ENCODE assay signal across 27 cellular contexts in the genomic region with DNA sequence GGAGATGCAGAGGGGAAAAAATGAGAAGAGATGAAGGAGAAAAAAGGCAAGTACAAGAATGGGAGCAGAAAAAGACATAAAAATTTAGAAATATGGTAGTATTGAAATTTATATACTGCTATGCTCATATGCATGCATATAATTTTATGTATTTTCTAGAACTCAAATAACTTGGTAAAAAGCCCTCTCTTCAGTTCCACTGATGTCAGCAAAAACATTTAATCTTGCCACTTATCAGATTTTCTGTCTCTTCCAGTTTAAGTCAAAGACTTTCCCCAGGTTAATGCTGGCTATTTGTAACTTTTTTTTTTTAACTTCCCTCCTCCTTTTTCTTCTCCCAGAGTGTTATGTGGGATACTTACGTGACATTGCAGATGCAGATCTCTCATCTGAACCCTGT.
A peak's percentile ranks its signal among the peaks of the same experiment; 100 is the strongest.
DNase-seq lines count a peak whose midpoint lies in the region; ATAC-seq, FAIRE-seq and TF ChIP-seq lines count a peak whose summit lies in the region.
"Had no signal": no experiment of that assay in that cellular context is flagged by ENCODE, and none has a peak within 500 bp of the region (broad histone marks: within the 10 kb centered on the region; RNA-seq: fewer than 3 reads in every experiment).

No MANE protein-coding gene starts in this region.

- H3K4me1 Mint-ChIP-seq in astrocyte (ENCODE audit: low read depth, unreplicated experiment): no peaks in the 10 kb centered on the region

- no peak overlapping the region for H2AK9ac ChIP-seq in IMR-90 (replicated peaks; ENCODE audit: low read depth, low read length, poor library complexity)

- no peak for TF ChIP-seq CTCF in A549 (IDR thresholded peaks at IDR 0.05)
- no peak for TF ChIP-seq CTCF in IMR-90 (conservative IDR thresholded peaks at IDR 0.05; ENCODE audit: low read depth, low read length)
- TF ChIP-seq CTCF in astrocyte (IDR thresholded peaks at IDR 0.05; ENCODE audit: insufficient read depth, low read depth, low read length): no peak
- TF ChIP-seq CTCF in osteoblast (IDR thresholded peaks at IDR 0.05; ENCODE audit: extremely low read depth, low read depth, low read length): no peak
- no peak for TF ChIP-seq CTCF in spleen (IDR thresholded peaks at IDR 0.05 in 8 of 11, conservative IDR thresholded peaks at IDR 0.05 in 3 of 11)

- TF ChIP-seq POLR2A in A549 (IDR thresholded peaks at IDR 0.05; ENCODE audit: low read length) (no peak), IMR-90 (IDR thresholded peaks at IDR 0.05; ENCODE audit: low read depth, low read length) (no peak), spleen (IDR thresholded peaks at IDR 0.05) (no peak)

- POLR2A ChIA-PET in A549 (lab: Yijun Ruan, JAX): no interaction called here
- POLR2A ChIA-PET in IMR-90 (lab: Charles Lee; ENCODE audit: unreplicated experiment): no interaction called here

- H3K79me2 ChIP-seq in astrocyte (ENCODE audit: insufficient read depth, low read length): no peaks in the 10 kb centered on the region
- no peaks in the 10 kb centered on the region for H3K79me2 ChIP-seq in osteoblast (ENCODE audit: insufficient read depth, low read length)

- H3K56ac ChIP-seq in IMR-90 (ENCODE audit: extremely low read depth, insufficient read depth, low read length): no peak overlapping the region

- FAIRE-seq in A549 (lab: Jason Lieb, UNC): no peak
- no peak for FAIRE-seq in astrocyte (lab: Jason Lieb, UNC)
- FAIRE-seq: A204.1, GM12878, GM12892, GM18507, GM19239 had no signal

- intact Hi-C loops in IMR-90 (cut with micrococcal nuclease) (no loop called here), spleen (cut with DNase I; ENCODE audit: low total_unique reads) (no loop called here)

- peak overlapping the region; percentile 6 for H3K27ac Mint-ChIP-seq in astrocyte (ENCODE audit: unreplicated experiment)
- H3K27ac Mint-ChIP-seq: B cell; CD4-positive, alpha-beta T cell; CD8-positive, alpha-beta T cell had no signal

- no peak overlapping the region for H3K4me3 ChIP-seq in A549
- H3K4me3 ChIP-seq in IMR-90 (ENCODE audit: insufficient read depth, low read depth, low read length): no peak overlapping the region
- H3K4me3 ChIP-seq in astrocyte (ENCODE audit: insufficient read depth, low read depth, low read length): no peak overlapping the region
- H3K4me3 ChIP-seq in osteoblast (ENCODE audit: insufficient read depth, low read length): no peak overlapping the region
- H3K4me3 ChIP-seq in spleen: no peak overlapping the region
- H3K4me3 ChIP-seq: BLaER1 treated with 17β-estradiol and CSF1 and Interleukin-3, amounts not matched to agents 10 nM and 100 nM; GM12878 had no signal

- no peaks in the 10 kb centered on the region for H3K9me1 ChIP-seq in IMR-90 (ENCODE audit: insufficient read depth, low read length)

- no peak for TF ChIP-seq EP300 in A549 (IDR thresholded peaks at IDR 0.05)

- H3K9me3 ChIP-seq in A549 (no peaks in the 10 kb centered on the region; the same call in 1 of the 3 replicates), IMR-90 (ENCODE audit: control insufficient read depth, insufficient read depth, low read length) (no peaks in the 10 kb centered on the region), astrocyte (ENCODE audit: insufficient read depth, low read depth, low read length) (no peaks in the 10 kb centered on the region), osteoblast (ENCODE audit: low read depth, low read length) (no peaks in the 10 kb centered on the region), spleen (peaks cover 0 to 5% (median 0%) of the 10 kb centered on the region in 8 donors)
- H3K9me3 ChIP-seq: BLaER1 treated with 17β-estradiol and CSF1 and Interleukin-3, amounts not matched to agents 10 nM and 100 nM had no signal

- ATAC-seq in A549: no peak
- no peak for ATAC-seq in IMR-90 (ENCODE audit: low read depth)
- ATAC-seq: CD8-positive, alpha-beta T cell; GM12878 had no signal

- no peak overlapping the region for H3K14ac ChIP-seq in IMR-90 (replicated peaks; ENCODE audit: low read depth, low read length)

- H3K27me3 ChIP-seq in IMR-90 (ENCODE audit: control insufficient read depth, insufficient read depth, low read length) (no peaks in the 10 kb centered on the region), astrocyte (ENCODE audit: insufficient read depth, low read length) (no peaks in the 10 kb centered on the region), osteoblast (ENCODE audit: insufficient read depth, low read length) (no peaks in the 10 kb centered on the region), spleen (replicated peaks in 1 of 7) (no peaks in the 10 kb centered on the region)
- H3K27me3 ChIP-seq: BLaER1 treated with 17β-estradiol and CSF1 and Interleukin-3, amounts not matched to agents 10 nM and 100 nM had no signal

- 91% methylated on average over 1 of the region's 1 CpG for WGBS in A549 (ENCODE audit: missing lambda C conversion rate)
- WGBS in IMR-90 (ENCODE audit: extremely low coverage in 2 of 2, insufficient read length in 1 of 2), 2 experiments: no CpG with 5 or more reads among the region's 1 CpG
- WGBS in spleen, 5 donors: 76 to 95% (median 79%) methylated on average over 1 of the region's 1 CpG

- H2BK15ac ChIP-seq in IMR-90 (ENCODE audit: low read depth, low read length): no peak overlapping the region

- no TSS peak for BruUV-seq in IMR-90 (replicated peaks; lab: Mats Ljungman, UMichigan)

- H3K9ac ChIP-seq in IMR-90 (ENCODE audit: low read depth, low read length): no peak overlapping the region
- H3K9ac ChIP-seq in astrocyte (ENCODE audit: low read length): no peak overlapping the region
- H3K9ac ChIP-seq: BLaER1 treated with 17β-estradiol and CSF1 and Interleukin-3, amounts not matched to agents 10 nM and 100 nM had no signal

- no peak overlapping the region for H2BK20ac ChIP-seq in IMR-90 (ENCODE audit: low read depth, low read length)

- CTCF ChIA-PET in A549 (lab: Yijun Ruan, JAX) (no interaction called here), IMR-90 (lab: Yijun Ruan, JAX) (no interaction called here)

- no peak overlapping the region for H3K27ac ChIP-seq in A549
- H3K27ac ChIP-seq in IMR-90 (ENCODE audit: insufficient read depth, low read length): no peak overlapping the region
- no peak overlapping the region for H3K27ac ChIP-seq in astrocyte (ENCODE audit: low read depth, low read length)
- no peak overlapping the region for H3K27ac ChIP-seq in osteoblast (ENCODE audit: low read depth, low read length)
- no peak overlapping the region for H3K27ac ChIP-seq in spleen
- H3K27ac ChIP-seq: BLaER1 treated with 17β-estradiol and CSF1 and Interleukin-3, amounts not matched to agents 10 nM and 100 nM; C4-2B had no signal

- no peak overlapping the region for H4K5ac ChIP-seq in IMR-90 (ENCODE audit: low read depth, low read length)

- H3K4me3 Mint-ChIP-seq in astrocyte (ENCODE audit: unreplicated experiment): no peak overlapping the region
- H3K4me3 Mint-ChIP-seq: B cell; CD4-positive, alpha-beta T cell; CD8-positive, alpha-beta T cell had no signal

- in situ Hi-C loops in IMR-90 (cut with MboI; ENCODE audit: low sequenced_read_pairs): no loop called here

- no peaks in the 10 kb centered on the region for H3K9me3 Mint-ChIP-seq in astrocyte (ENCODE audit: unreplicated experiment)
- H3K9me3 Mint-ChIP-seq: CD4-positive, alpha-beta T cell; CD8-positive, alpha-beta T cell had no signal

- no peak overlapping the region for H4K91ac ChIP-seq in IMR-90 (ENCODE audit: insufficient read depth, low read depth, low read length)

- H3K4me2 ChIP-seq in A549 (no peak overlapping the region), IMR-90 (ENCODE audit: low read depth, low read length) (no peak overlapping the region), astrocyte (ENCODE audit: low read length) (no peak overlapping the region), osteoblast (ENCODE audit: insufficient read depth, low read length) (no peak overlapping the region)
- H3K4me2 ChIP-seq: BLaER1 treated with 17β-estradiol and CSF1 and Interleukin-3, amounts not matched to agents 10 nM and 100 nM had no signal

- H2BK120ac ChIP-seq in IMR-90 (ENCODE audit: low read depth, low read length): no peak overlapping the region

- H3K27me3 Mint-ChIP-seq in astrocyte (ENCODE audit: low read depth, unreplicated experiment): peaks cover 7% of the 10 kb centered on the region
- H3K27me3 Mint-ChIP-seq: CD4-positive, alpha-beta T cell had no signal

- dilution Hi-C loops in IMR-90 (cut with HindIII; ENCODE audit: low sequenced_read_pairs, unreplicated experiment): no loop called here

- H2BK5ac ChIP-seq in IMR-90 (ENCODE audit: low read depth, low read length, poor library complexity, severe bottlenecking): no peak overlapping the region

- H3K36me3 Mint-ChIP-seq in astrocyte (ENCODE audit: low read depth, unreplicated experiment): no peaks in the 10 kb centered on the region
- H3K36me3 Mint-ChIP-seq: CD8-positive, alpha-beta T cell had no signal

- H2AK5ac ChIP-seq in IMR-90 (ENCODE audit: low read depth, low read length): no peak overlapping the region

- no peak for DNase-seq in A549 (ENCODE audit: low read depth in 1 of 2, low spot score in 1 of 2)
- no peak for DNase-seq in IMR-90
- DNase-seq in astrocyte (ENCODE audit: low read depth): no peak
- DNase-seq in osteoblast (ENCODE audit: insufficient read length, low spot score, missing footprints): peak; percentile 21
- DNase-seq in COLO829 (ENCODE audit: low spot score): no peak
- DNase-seq in NCI-H146 treated with DMSO at 0.1 percent for 48 hours (lab: John Stamatoyannopoulos, UW; ENCODE audit: unreplicated experiment): no peak
- DNase-seq in spleen: no peak
- no peak for DNase-seq in activated CD8-positive, alpha-beta memory T cell treated with anti-CD3 and anti-CD28 coated beads, Interleukin-2, amount 50 U/mL, for 48 hours
- DNase-seq: 8988T; CD4-positive, alpha-beta T cell; CD8-positive, alpha-beta T cell; COR-L47; DMS 273 treated with DMSO at 0.1 percent for 48 hours; DMS153; DMS53; DMS79; DND-41; EL; GDM1 had no signal

- no peak overlapping the region for H3K4ac ChIP-seq in IMR-90 (ENCODE audit: low read depth, low read length)

- H4K20me1 ChIP-seq in IMR-90 (ENCODE audit: insufficient read depth, low read length) (no peaks in the 10 kb centered on the region), astrocyte (ENCODE audit: insufficient read depth, low read length) (no peaks in the 10 kb centered on the region), osteoblast (ENCODE audit: insufficient read depth, low read length) (no peaks in the 10 kb centered on the region)
- H4K20me1 ChIP-seq: BLaER1 treated with 17β-estradiol and CSF1 and Interleukin-3, amounts not matched to agents 10 nM and 100 nM had no signal

- H2AFZ ChIP-seq in IMR-90 (replicated peaks; ENCODE audit: low read length, poor library complexity) (no peak overlapping the region), astrocyte (ENCODE audit: low read depth, low read length) (no peak overlapping the region), osteoblast (ENCODE audit: low read length) (no peak overlapping the region)

- no peaks in the 10 kb centered on the region for H3K79me1 ChIP-seq in IMR-90 (ENCODE audit: low read depth in 1 of 2, low read length in 2 of 2)

- TF ChIP-seq RAD21 in A549 (conservative IDR thresholded peaks at IDR 0.05 in 1 of 2, IDR thresholded peaks at IDR 0.05 in 1 of 2) (no peak), IMR-90 (IDR thresholded peaks at IDR 0.05; ENCODE audit: low read length) (no peak)

- H4K8ac ChIP-seq in IMR-90 (ENCODE audit: low read depth in 2 of 2, low read length in 2 of 2): no peak overlapping the region

- H3K23ac ChIP-seq in IMR-90 (ENCODE audit: low read depth, low read length): no peak overlapping the region

- H3K36me3 ChIP-seq in IMR-90 (ENCODE audit: control insufficient read depth, insufficient read depth, low read length): no peaks in the 10 kb centered on the region
- no peaks in the 10 kb centered on the region for H3K36me3 ChIP-seq in astrocyte (ENCODE audit: insufficient read depth, low read length)
- H3K36me3 ChIP-seq in osteoblast (ENCODE audit: insufficient read depth, low read length): no peaks in the 10 kb centered on the region
- no peaks in the 10 kb centered on the region for H3K36me3 ChIP-seq in spleen
- H3K36me3 ChIP-seq: BLaER1 treated with 17β-estradiol and CSF1 and Interleukin-3, amounts not matched to agents 10 nM and 100 nM had no signal

- no peaks in the 10 kb centered on the region for H3K4me1 ChIP-seq in A549
- H3K4me1 ChIP-seq in IMR-90 (ENCODE audit: control insufficient read depth, insufficient read depth, low read length): no peaks in the 10 kb centered on the region
- no peaks in the 10 kb centered on the region for H3K4me1 ChIP-seq in astrocyte (ENCODE audit: insufficient read depth, low read length)
- H3K4me1 ChIP-seq in osteoblast (ENCODE audit: insufficient read depth, low read length): no peaks in the 10 kb centered on the region
- H3K4me1 ChIP-seq in spleen: no peaks in the 10 kb centered on the region

- no peak overlapping the region for H3K18ac ChIP-seq in IMR-90 (ENCODE audit: low read depth, low read length)
